ENCODE assay signal across 18 cellular contexts in genomic region chr19:19541572-19541971, GRCh38.
DNase-seq lines count a peak whose midpoint lies in the region; ATAC-seq and TF ChIP-seq lines count a peak whose summit lies in the region.
"Had no signal": no experiment of that assay in that cellular context is flagged by ENCODE, and none has a peak within 500 bp of the region (broad histone marks: within the 10 kb centered on the region; RNA-seq: fewer than 3 reads in every experiment).

No MANE protein-coding gene starts in this region.

- no peaks in the 10 kb centered on the region for H3K27me3 Mint-ChIP-seq in activated naive CD4-positive, alpha-beta T cell treated with anti-CD3 and anti-CD28 coated beads, Interleukin-2, amount 50 U/mL, for 24 hours

- no peaks in the 10 kb centered on the region for H3K9me3 Mint-ChIP-seq in activated naive CD4-positive, alpha-beta T cell treated with anti-CD3 and anti-CD28 coated beads, Interleukin-2, amount 50 U/mL, for 24 hours
- no peaks in the 10 kb centered on the region for H3K9me3 Mint-ChIP-seq in stimulated activated effector memory CD8-positive, alpha-beta T cell treated with anti-CD3 and anti-CD28 coated beads, Interleukin-12 subunit alpha, Interleukin-12 subunit beta, amount 100 ng/mL, for 72 hours
- H3K9me3 Mint-ChIP-seq: activated T-helper 2 cell treated with anti-CD3 and anti-CD28 coated beads, Interferon-gamma antibody, Interleukin-2, Interleukin-4, amounts not matched to agents 10 μg/mL and 5 μg/mL and 100 μg/mL, durations not matched to agents 14 hours and 24 hours and 36 hours had no signal

- H3K36me3 Mint-ChIP-seq in activated naive CD4-positive, alpha-beta T cell treated with anti-CD3 and anti-CD28 coated beads, Interleukin-2, amount 50 U/mL, for 24 hours = no peaks in the 10 kb centered on the region
- peaks cover 7% of the 10 kb centered on the region for H3K36me3 Mint-ChIP-seq in stimulated activated effector memory CD8-positive, alpha-beta T cell treated with anti-CD3 and anti-CD28 coated beads, Interleukin-12 subunit alpha, Interleukin-12 subunit beta, amount 100 ng/mL, for 72 hours

- no peak for TF ChIP-seq CTCF in RWPE2 (IDR thresholded peaks at IDR 0.05; ENCODE audit: poor library complexity, severe bottlenecking)

- no peak overlapping the region for H3K27ac ChIP-seq in RWPE2 (ENCODE audit: poor library complexity, severe bottlenecking)
- H3K27ac ChIP-seq in effector memory CD4-positive, alpha-beta T cell (ENCODE audit: insufficient read depth, low read length, poor library complexity, severe bottlenecking) = no peak overlapping the region
- H3K27ac ChIP-seq: dorsolateral prefrontal cortex, foreskin keratinocyte, parathyroid adenoma, SJCRH30 had no signal

- no peak overlapping the region for H3K27ac Mint-ChIP-seq in activated naive CD4-positive, alpha-beta T cell treated with anti-CD3 and anti-CD28 coated beads, Interleukin-2, amount 50 U/mL, for 24 hours
- peak overlapping the region; percentile 48 for H3K27ac Mint-ChIP-seq in stimulated activated effector memory CD8-positive, alpha-beta T cell treated with anti-CD3 and anti-CD28 coated beads, Interleukin-12 subunit alpha, Interleukin-12 subunit beta, amount 100 ng/mL, for 72 hours
- H3K27ac Mint-ChIP-seq: activated T-helper 2 cell treated with anti-CD3 and anti-CD28 coated beads, Interferon-gamma antibody, Interleukin-2, Interleukin-4, amounts not matched to agents 10 μg/mL and 5 μg/mL and 100 μg/mL, durations not matched to agents 14 hours and 24 hours and 36 hours had no signal

- DNase-seq in activated naive CD4-positive, alpha-beta T cell treated with anti-CD3 and anti-CD28 coated beads, Interleukin-2, amount 50 U/mL, for 16 hours = no peak
- DNase-seq in RWPE2 (ENCODE audit: low spot score) (peak; percentile 47), NCI-H2171 (lab: John Stamatoyannopoulos, UW) (no peak), NOMO-1 treated with dmso at 0.1 percent for 144 hours (lab: John Stamatoyannopoulos, UW; ENCODE audit: unreplicated experiment) (no peak), NCI-H2171 treated with DMSO at 0.1 percent for 48 hours (lab: John Stamatoyannopoulos, UW) (no peak)
- no peak for DNase-seq in effector memory CD4-positive, alpha-beta T cell
- DNase-seq in stimulated activated effector memory CD8-positive, alpha-beta T cell treated with anti-CD3 and anti-CD28 coated beads, Interleukin-12 subunit alpha, Interleukin-12 subunit beta, amount 100 ng/mL, for 72 hours (ENCODE audit: low spot score in 2 of 2) = no peak
- DNase-seq: C1 segment of cervical spinal cord, NCI-H774, SJCRH30 had no signal

- no peaks in the 10 kb centered on the region for H3K9me3 ChIP-seq in RWPE2 (ENCODE audit: severe bottlenecking)
- no peaks in the 10 kb centered on the region for H3K9me3 ChIP-seq in effector memory CD4-positive, alpha-beta T cell (ENCODE audit: control insufficient read depth, low read length)
- H3K9me3 ChIP-seq: SJCRH30, thoracic aorta had no signal

- H3K4me3 ChIP-seq in RWPE2 (ENCODE audit: severe bottlenecking) = no peak overlapping the region
- H3K4me3 ChIP-seq in effector memory CD4-positive, alpha-beta T cell (ENCODE audit: insufficient read depth, low read depth, low read length, poor library complexity, severe bottlenecking) = peak overlapping the region; percentile 60
- H3K4me3 ChIP-seq: lung, SJCRH30 had no signal

- no peaks in the 10 kb centered on the region for H3K36me3 ChIP-seq in RWPE2 (ENCODE audit: low read depth)
- H3K36me3 ChIP-seq in effector memory CD4-positive, alpha-beta T cell (ENCODE audit: control insufficient read depth, insufficient read depth, low read length) = no peaks in the 10 kb centered on the region
- H3K36me3 ChIP-seq: SJCRH30, thoracic aorta had no signal

- peak overlapping the region; percentile 57 for H3K4me3 Mint-ChIP-seq in activated naive CD4-positive, alpha-beta T cell treated with anti-CD3 and anti-CD28 coated beads, Interleukin-2, amount 50 U/mL, for 24 hours
- peak overlapping the region; percentile 71 for H3K4me3 Mint-ChIP-seq in stimulated activated effector memory CD8-positive, alpha-beta T cell treated with anti-CD3 and anti-CD28 coated beads, Interleukin-12 subunit alpha, Interleukin-12 subunit beta, amount 100 ng/mL, for 72 hours

- no peaks in the 10 kb centered on the region for H3K4me1 ChIP-seq in RWPE2 (ENCODE audit: insufficient read depth, poor library complexity, severe bottlenecking)
- peaks cover 25% of the 10 kb centered on the region for H3K4me1 ChIP-seq in effector memory CD4-positive, alpha-beta T cell (ENCODE audit: control insufficient read depth, insufficient read depth, low read length, poor library complexity, severe bottlenecking)
- H3K4me1 ChIP-seq: foreskin keratinocyte had no signal

- no peak for ATAC-seq in RWPE2 (ENCODE audit: low read depth)
- no peak for ATAC-seq in stimulated activated effector memory CD8-positive, alpha-beta T cell treated with anti-CD3 and anti-CD28 coated beads, Interleukin-12 subunit alpha, Interleukin-12 subunit beta, amount 100 ng/mL, for 72 hours
- ATAC-seq: sciatic nerve had no signal

- H3K4me1 Mint-ChIP-seq in activated naive CD4-positive, alpha-beta T cell treated with anti-CD3 and anti-CD28 coated beads, Interleukin-2, amount 50 U/mL, for 24 hours = peaks cover 26% of the 10 kb centered on the region
- peaks cover 40% of the 10 kb centered on the region for H3K4me1 Mint-ChIP-seq in stimulated activated effector memory CD8-positive, alpha-beta T cell treated with anti-CD3 and anti-CD28 coated beads, Interleukin-12 subunit alpha, Interleukin-12 subunit beta, amount 100 ng/mL, for 72 hours

- H3K27me3 ChIP-seq in RWPE2 (ENCODE audit: insufficient read depth, poor library complexity, severe bottlenecking) = peaks cover 18% of the 10 kb centered on the region
- no peaks in the 10 kb centered on the region for H3K27me3 ChIP-seq in effector memory CD4-positive, alpha-beta T cell (replicated peaks; ENCODE audit: control insufficient read depth, insufficient read depth, low read length, poor library complexity, severe bottlenecking)
- H3K27me3 ChIP-seq: SJCRH30 had no signal
